Comparison of ENCODE assay signal across 17 cellular contexts in genomic region chr18:58538604-58539386, GRCh38.
DNase-seq lines count a peak whose midpoint lies in the region; ATAC-seq, FAIRE-seq and TF ChIP-seq lines count a peak whose summit lies in the region.
"Had no signal": no experiment of that assay in that cellular context is flagged by ENCODE, and none has a peak within 500 bp of the region (broad histone marks: within the 10 kb centered on the region; RNA-seq: fewer than 3 reads in every experiment).

No MANE protein-coding gene starts in this region.

- no peaks in the 10 kb centered on the region for H3K27me3 Mint-ChIP-seq in activated CD8-positive, alpha-beta T cell treated with anti-CD3 and anti-CD28 coated beads, Interleukin-2, amount 10 ng/mL, durations not matched to agents 7 days and 5 days (ENCODE audit: low read depth)
- peaks cover 8% of the 10 kb centered on the region for H3K27me3 Mint-ChIP-seq in activated CD8-positive, alpha-beta T cell treated with anti-CD3 and anti-CD28 coated beads for 36 hours

- 37 to 44% (median 41%) methylated on average over 3 of the region's 3 CpGs for WGBS in small intestine, 3 donors

- H3K4me1 ChIP-seq in small intestine (ENCODE audit: control insufficient read depth in 2 of 2, insufficient read depth in 1 of 2, low read depth in 1 of 2, low read length in 1 of 2) = peaks cover 8 to 13% of the 10 kb centered on the region in 2 donors

- peaks cover 47% of the 10 kb centered on the region for H3K4me1 Mint-ChIP-seq in activated CD8-positive, alpha-beta T cell treated with anti-CD3 and anti-CD28 coated beads, Interleukin-2, amount 10 ng/mL, durations not matched to agents 7 days and 5 days (ENCODE audit: low read depth)
- peaks cover 63% of the 10 kb centered on the region for H3K4me1 Mint-ChIP-seq in activated CD8-positive, alpha-beta T cell treated with anti-CD3 and anti-CD28 coated beads for 36 hours (ENCODE audit: low read depth)

- H3K27ac Mint-ChIP-seq in activated CD8-positive, alpha-beta T cell treated with anti-CD3 and anti-CD28 coated beads, Interleukin-2, amount 10 ng/mL, durations not matched to agents 7 days and 5 days = peak overlapping the region; percentile 21
- H3K27ac Mint-ChIP-seq in activated CD8-positive, alpha-beta T cell treated with anti-CD3 and anti-CD28 coated beads for 36 hours = no peak overlapping the region
- no peak overlapping the region for H3K27ac Mint-ChIP-seq in activated naive CD4-positive, alpha-beta T cell treated with anti-CD3 and anti-CD28 coated beads, Interleukin-2, amount 50 U/mL, for 72 hours

- ATAC-seq in activated CD8-positive, alpha-beta T cell treated with anti-CD3 and anti-CD28 coated beads, Interleukin-2, amount 10 ng/mL, durations not matched to agents 7 days and 5 days = no peak
- ATAC-seq in activated CD8-positive, alpha-beta T cell treated with anti-CD3 and anti-CD28 coated beads for 36 hours = no peak
- no peak for ATAC-seq in HG03469 (IDR thresholded peaks at IDR 0.05; ENCODE audit: unreplicated experiment)
- ATAC-seq in GM21423 (IDR thresholded peaks at IDR 0.05; ENCODE audit: unreplicated experiment) = no peak
- no peak for ATAC-seq in activated naive CD4-positive, alpha-beta T cell treated with anti-CD3 and anti-CD28 coated beads, Interleukin-2, amount 50 U/mL, for 72 hours

- H3K4me3 Mint-ChIP-seq in activated CD8-positive, alpha-beta T cell treated with anti-CD3 and anti-CD28 coated beads, Interleukin-2, amount 10 ng/mL, durations not matched to agents 7 days and 5 days = no peak overlapping the region
- no peak overlapping the region for H3K4me3 Mint-ChIP-seq in activated CD8-positive, alpha-beta T cell treated with anti-CD3 and anti-CD28 coated beads for 36 hours
- H3K4me3 Mint-ChIP-seq: central memory CD8-positive, alpha-beta T cell had no signal

- H3K9me3 ChIP-seq in small intestine (ENCODE audit: control insufficient read depth, low read depth) = no peaks in the 10 kb centered on the region
- H3K9me3 ChIP-seq: Peyer's patch, upper lobe of left lung had no signal

- intact Hi-C loops in activated CD8-positive, alpha-beta T cell treated with anti-CD3 and anti-CD28 coated beads for 36 hours (cut with micrococcal nuclease) = no loop called here

- H3K27me3 ChIP-seq in small intestine (ENCODE audit: control insufficient read depth in 2 of 2, insufficient read depth in 2 of 2, low read length in 2 of 2) = no peaks in the 10 kb centered on the region
- H3K27me3 ChIP-seq: Peyer's patch, upper lobe of left lung had no signal

- CTCF ChIA-PET in activated CD8-positive, alpha-beta T cell treated with anti-CD3 and anti-CD28 coated beads, Interleukin-2, amount 10 ng/mL, durations not matched to agents 7 days and 5 days (lab: Charles Lee) = interaction anchor here (0.6 to 7.2 kb wide), 3 partner anchors 10 to 230 kb away, joined by 3 to 61 read pairs (median 40); no protein-coding TSS in a partner anchor
- CTCF ChIA-PET in activated CD8-positive, alpha-beta T cell treated with anti-CD3 and anti-CD28 coated beads for 36 hours (lab: Charles Lee) = interaction anchor here (0.8 to 10.5 kb wide), 6 partner anchors 10 to 230 kb away, joined by 3 to 88 read pairs (median 6); partner anchors contain the start of gene MALT1

- no peak overlapping the region for H3K4me3 ChIP-seq in small intestine (ENCODE audit: low read depth in 1 of 2, low read length in 2 of 2)
- H3K4me3 ChIP-seq: GM23248, Peyer's patch, upper lobe of left lung had no signal

- POLR2A ChIA-PET in activated CD8-positive, alpha-beta T cell treated with anti-CD3 and anti-CD28 coated beads, Interleukin-2, amount 10 ng/mL, durations not matched to agents 7 days and 5 days (lab: Charles Lee) = interaction anchor here (2.1 kb wide), 1 partner anchor 132 kb away, joined by 6 read pairs; the partner anchor contains the start of gene MALT1
- POLR2A ChIA-PET in activated CD8-positive, alpha-beta T cell treated with anti-CD3 and anti-CD28 coated beads for 36 hours (lab: Charles Lee) = interaction anchor here (0.6 to 2.3 kb wide), 5 partner anchors 9 to 146 kb away, joined by 3 to 8 read pairs (median 3); partner anchors contain the start of gene MALT1

- H3K27ac ChIP-seq in small intestine (ENCODE audit: low read depth in 1 of 2, low read length in 1 of 2) = no peak overlapping the region
- H3K27ac ChIP-seq: GM23248, upper lobe of left lung, VCaP had no signal

- no peak for TF ChIP-seq CTCF in activated CD8-positive, alpha-beta T cell treated with anti-CD3 and anti-CD28 coated beads for 36 hours (IDR thresholded peaks at IDR 0.05)

- no peaks in the 10 kb centered on the region for H3K9me3 Mint-ChIP-seq in activated CD8-positive, alpha-beta T cell treated with anti-CD3 and anti-CD28 coated beads, Interleukin-2, amount 10 ng/mL, durations not matched to agents 7 days and 5 days (ENCODE audit: insufficient read depth)
- H3K9me3 Mint-ChIP-seq in activated CD8-positive, alpha-beta T cell treated with anti-CD3 and anti-CD28 coated beads for 36 hours = no peaks in the 10 kb centered on the region
- H3K9me3 Mint-ChIP-seq in activated naive CD4-positive, alpha-beta T cell treated with anti-CD3 and anti-CD28 coated beads, Interleukin-2, amount 50 U/mL, for 72 hours = peaks cover 0 to 4% of the 10 kb centered on the region in 2 donors
- H3K9me3 Mint-ChIP-seq: central memory CD8-positive, alpha-beta T cell had no signal

- no peak for DNase-seq in activated CD8-positive, alpha-beta T cell treated with anti-CD3 and anti-CD28 coated beads, Interleukin-2, amount 10 ng/mL, durations not matched to agents 7 days and 5 days
- no peak for DNase-seq in activated CD8-positive, alpha-beta T cell treated with anti-CD3 and anti-CD28 coated beads for 36 hours
- peak; percentile 27 for DNase-seq in NCI-H69 (lab: John Stamatoyannopoulos, UW)
- peak; percentile 48 for DNase-seq in kidney tubule cell (ENCODE audit: low spot score)
- DNase-seq in small intestine = peak; percentile 52
- no peak for DNase-seq in activated naive CD4-positive, alpha-beta T cell treated with anti-CD3 and anti-CD28 coated beads, Interleukin-2, amount 50 U/mL, for 72 hours (ENCODE audit: low spot score in 2 of 2)
- DNase-seq: foreskin melanocyte, GM23248, NCI-H187 treated with DMSO at 0.1 percent for 48 hours, NCI-H526 treated with DMSO at 0.1 percent for 48 hours, Peyer's patch, SW 1271, upper lobe of left lung had no signal

- FAIRE-seq in small intestine (lab: Jason Lieb, UNC) = no peak

- no peaks in the 10 kb centered on the region for H3K36me3 ChIP-seq in small intestine (ENCODE audit: control insufficient read depth in 2 of 2, insufficient read depth in 2 of 2, low read length in 2 of 2)
- H3K36me3 ChIP-seq: Peyer's patch, upper lobe of left lung had no signal

- H3K36me3 Mint-ChIP-seq in activated CD8-positive, alpha-beta T cell treated with anti-CD3 and anti-CD28 coated beads, Interleukin-2, amount 10 ng/mL, durations not matched to agents 7 days and 5 days (ENCODE audit: low read depth) = no peaks in the 10 kb centered on the region
- no peaks in the 10 kb centered on the region for H3K36me3 Mint-ChIP-seq in activated CD8-positive, alpha-beta T cell treated with anti-CD3 and anti-CD28 coated beads for 36 hours (ENCODE audit: low read depth)
- peaks cover 7 to 31% of the 10 kb centered on the region in 2 donors for H3K36me3 Mint-ChIP-seq in activated naive CD4-positive, alpha-beta T cell treated with anti-CD3 and anti-CD28 coated beads, Interleukin-2, amount 50 U/mL, for 72 hours

Comparison
In these comparisons a context has a peak if more than half of its experiments do, and no peak if none do; other contexts are left out.
1. DNase-seq: peak in NCI-H69 (single experiment), kidney tubule cell (single experiment) and small intestine (single experiment); none in activated CD8-positive, alpha-beta T cell treated with anti-CD3 and anti-CD28 coated beads, Interleukin-2, amount 10 ng/mL, durations not matched to agents 7 days and 5 days (single experiment), activated CD8-positive, alpha-beta T cell treated with anti-CD3 and anti-CD28 coated beads for 36 hours (single experiment) and activated naive CD4-positive, alpha-beta T cell treated with anti-CD3 and anti-CD28 coated beads, Interleukin-2, amount 50 U/mL, for 72 hours (0 of 2).